Comparison of ENCODE assay signal across 19 cellular contexts in genomic region chr16:48330133-48330846, GRCh38. TPM values are rescaled to one million over a fixed set of nuclear protein-coding genes. Genes with fewer than 3 reads are reported as not detected.
A peak's percentile ranks its signal among the peaks of the same experiment; 100 is the strongest.
DNase-seq lines count a peak whose midpoint lies in the region; ATAC-seq and TF ChIP-seq lines count a peak whose summit lies in the region.
"Had no signal": no experiment of that assay in that cellular context is flagged by ENCODE, and none has a peak within 500 bp of the region (broad histone marks: within the 10 kb centered on the region; RNA-seq: fewer than 3 reads in every experiment).

No MANE protein-coding gene starts in this region.

- H3K27ac Mint-ChIP-seq in progenitor cell of endocrine pancreas, result peak overlapping the region; percentile 62
- H3K27ac Mint-ChIP-seq: activated naive CD8-positive, alpha-beta T cell treated with anti-CD3 and anti-CD28 coated beads, Interleukin-2, amount 10 ng/mL, durations not matched to agents 7 days and 5 days had no signal

- H3K27me3 Mint-ChIP-seq in progenitor cell of endocrine pancreas, result no peaks in the 10 kb centered on the region
- H3K27me3 Mint-ChIP-seq: activated naive CD8-positive, alpha-beta T cell treated with anti-CD3 and anti-CD28 coated beads, Interleukin-2, amount 10 ng/mL, durations not matched to agents 7 days and 5 days had no signal

- no peaks in the 10 kb centered on the region for H3K27me3 ChIP-seq in WERI-Rb-1 (ENCODE audit: insufficient read depth, low read depth, severe bottlenecking)
- H3K27me3 ChIP-seq: BLaER1, right atrium auricular region had no signal

- peaks cover 14% of the 10 kb centered on the region for H3K36me3 Mint-ChIP-seq in progenitor cell of endocrine pancreas (ENCODE audit: insufficient read depth)

- H3K4me3 ChIP-seq in WERI-Rb-1 (ENCODE audit: low read depth, low read length), result no peak overlapping the region
- H3K4me3 ChIP-seq: BLaER1, right atrium auricular region had no signal

- H3K9me3 Mint-ChIP-seq in progenitor cell of endocrine pancreas (ENCODE audit: low read depth), result no peaks in the 10 kb centered on the region
- H3K9me3 Mint-ChIP-seq: activated naive CD8-positive, alpha-beta T cell treated with anti-CD3 and anti-CD28 coated beads, Interleukin-2, amount 10 ng/mL, durations not matched to agents 7 days and 5 days; activated T-cell treated with anti-CD3 and anti-CD28 coated beads, Interleukin-2, amount 50 U/mL, for 4 hours had no signal

- no peak for TF ChIP-seq CTCF in progenitor cell of endocrine pancreas (IDR thresholded peaks at IDR 0.05; ENCODE audit: unreplicated experiment)
- TF ChIP-seq CTCF in WERI-Rb-1 (IDR thresholded peaks at IDR 0.05; ENCODE audit: low read depth, low read length), result no peak

- DNase-seq in NCI-H446 treated with DMSO at 0.1 percent for 48 hours (lab: John Stamatoyannopoulos, UW) (peak; percentile 25), NCI-H446 (lab: John Stamatoyannopoulos, UW) (no peak), SKM-1 (lab: John Stamatoyannopoulos, UW; ENCODE audit: unreplicated experiment) (peak; percentile 34), progenitor cell of endocrine pancreas (ENCODE audit: low spot score, unreplicated experiment) (no peak), WERI-Rb-1 (no peak)
- no peak for DNase-seq in activated CD4-positive, alpha-beta T cell treated with anti-CD3 and anti-CD28 coated beads, Interleukin-2, amount 50 U/mL, for 4 hours
- DNase-seq: 8988T; activated CD4-positive, alpha-beta T cell treated with anti-CD3 and anti-CD28 coated beads, Interleukin-2, amount 50 U/mL, for 48 hours; activated naive CD8-positive, alpha-beta T cell treated with anti-CD3 and anti-CD28 coated beads, Interleukin-2, amount 10 ng/mL, durations not matched to agents 7 days and 5 days; activated T-cell treated with anti-CD3 and anti-CD28 coated beads, Interleukin-2, amount 50 U/mL, for 4 hours; DND-41; kidney glomerular epithelial cell; NCI-H187; stimulated activated naive CD8-positive, alpha-beta T cell treated with anti-CD3 and anti-CD28 coated beads, Interleukin-15, Interleukin-2, amounts not matched to agents 100 U/mL and 50 U/mL, for 24 hours; trophoblast cell had no signal

- no peak overlapping the region for H3K4me3 Mint-ChIP-seq in progenitor cell of endocrine pancreas (ENCODE audit: low read depth)
- H3K4me3 Mint-ChIP-seq: activated naive CD8-positive, alpha-beta T cell treated with anti-CD3 and anti-CD28 coated beads, Interleukin-2, amount 10 ng/mL, durations not matched to agents 7 days and 5 days; activated T-cell treated with anti-CD3 and anti-CD28 coated beads, Interleukin-2, amount 50 U/mL, for 4 hours had no signal

- H3K4me1 Mint-ChIP-seq in progenitor cell of endocrine pancreas (ENCODE audit: low read depth), result peaks cover 9% of the 10 kb centered on the region
- H3K4me1 Mint-ChIP-seq: activated naive CD8-positive, alpha-beta T cell treated with anti-CD3 and anti-CD28 coated beads, Interleukin-2, amount 10 ng/mL, durations not matched to agents 7 days and 5 days had no signal

- ATAC-seq in esophagus mucosa (peak; percentile 43), GM18909 (IDR thresholded peaks at IDR 0.05; ENCODE audit: poor library complexity, unreplicated experiment) (no peak)
- ATAC-seq: activated T-cell treated with anti-CD3 and anti-CD28 coated beads, Interleukin-2, amount 50 U/mL, for 4 hours; stimulated activated naive CD8-positive, alpha-beta T cell treated with anti-CD3 and anti-CD28 coated beads, Interleukin-15, Interleukin-2, amounts not matched to agents 100 U/mL and 50 U/mL, for 24 hours had no signal

- peaks cover 16% of the 10 kb centered on the region for H3K36me3 ChIP-seq in WERI-Rb-1

- H3K27ac ChIP-seq in WERI-Rb-1, result no peak overlapping the region
- H3K27ac ChIP-seq: BLaER1, right atrium auricular region had no signal

- no peaks in the 10 kb centered on the region for H3K9me3 ChIP-seq in WERI-Rb-1 (ENCODE audit: severe bottlenecking)
- H3K9me3 ChIP-seq: BLaER1, right atrium auricular region had no signal

RNA-seq across cellular contexts. Expression of gene SIAH1, which starts 54.9 kb away (rescaled TPM):
- total RNA-seq in esophagus mucosa (13.7 TPM), progenitor cell of endocrine pancreas (38.3 and 40.5 TPM in 2 replicates)

Comparison
In these comparisons a context has a peak if more than half of its experiments do, and no peak if none do; other contexts are left out.
1. DNase-seq: peak in NCI-H446 treated with DMSO at 0.1 percent for 48 hours (single experiment) and SKM-1 (single experiment); none in NCI-H446 (0 of 2), progenitor cell of endocrine pancreas (single experiment), WERI-Rb-1 (single experiment) and activated CD4-positive, alpha-beta T cell treated with anti-CD3 and anti-CD28 coated beads, Interleukin-2, amount 50 U/mL, for 4 hours (0 of 2).